Comparison of ENCODE assay signal across 19 cellular contexts in the genomic region with DNA sequence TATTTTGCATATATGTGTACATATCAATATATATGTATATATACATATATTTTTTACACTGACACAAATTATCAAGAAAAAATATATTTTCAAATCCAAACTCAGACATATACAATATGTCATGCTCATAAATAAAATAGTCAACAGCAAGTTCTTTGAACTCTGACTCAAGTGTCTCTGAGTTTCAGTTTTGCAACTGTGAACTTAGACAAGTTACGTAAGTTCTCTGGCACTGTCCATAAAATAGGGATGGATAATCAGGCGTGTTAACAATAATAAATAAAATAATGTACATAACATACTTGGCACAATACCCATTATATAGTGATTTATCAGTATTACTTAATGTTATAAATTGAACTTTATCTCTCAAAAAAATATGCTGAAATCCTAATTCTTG.
"Had no signal": no experiment of that assay in that cellular context is flagged by ENCODE, and none has a peak within 500 bp of the region (broad histone marks: within the 10 kb centered on the region; RNA-seq: fewer than 3 reads in every experiment).

No MANE protein-coding gene starts in this region.

- H3K27me3 ChIP-seq: cardiac muscle cell, gastrocnemius medialis, heart left ventricle, upper lobe of right lung had no signal

- H3K4me3 ChIP-seq: cardiac muscle cell, gastrocnemius medialis, heart left ventricle, lung, upper lobe of right lung had no signal

- DNase-seq: activated CD4-positive, alpha-beta memory T cell treated with anti-CD3 and anti-CD28 coated beads for 36 hours; activated CD4-positive, alpha-beta T cell treated with anti-CD3 and anti-CD28 coated beads for 48 hours; activated effector memory CD4-positive, alpha-beta T cell treated with Interleukin-2 at 50 U/mL for 16 hours; activated naive CD4-positive, alpha-beta T cell treated with anti-CD3 and anti-CD28 coated beads for 36 hours; activated naive CD8-positive, alpha-beta T cell treated with anti-CD3 and anti-CD28 coated beads, Interleukin-2, amount 10 ng/mL, durations not matched to agents 7 days and 5 days; activated T-cell treated with anti-CD3 and anti-CD28 coated beads, Interleukin-2, amount 50 U/mL, for 72 hours; amygdala; gastrocnemius medialis; heart left ventricle; kidney; natural killer cell; stimulated activated CD4-positive, alpha-beta T cell treated with anti-CD3 and anti-CD28 coated beads, Interleukin-12 subunit alpha, Interleukin-12 subunit beta, amount 100 ng/mL, for 4 hours; stimulated activated CD4-positive, alpha-beta T cell treated with anti-CD3 and anti-CD28 coated beads, Interleukin-4, amount 100 ng/mL, for 4 hours; stimulated activated naive CD8-positive, alpha-beta T cell treated with anti-CD3 and anti-CD28 coated beads, Interleukin-15, Interleukin-2, amounts not matched to agents 100 U/mL and 50 U/mL, for 24 hours; SW 1271; T-helper 17 cell; upper lobe of right lung had no signal

- H3K9me3 ChIP-seq: gastrocnemius medialis, heart left ventricle, upper lobe of right lung had no signal

- H3K27ac ChIP-seq: cardiac muscle cell, gastrocnemius medialis, heart left ventricle, upper lobe of right lung had no signal

- H3K4me1 ChIP-seq: gastrocnemius medialis, heart left ventricle, upper lobe of right lung had no signal
